In the genomic region with DNA sequence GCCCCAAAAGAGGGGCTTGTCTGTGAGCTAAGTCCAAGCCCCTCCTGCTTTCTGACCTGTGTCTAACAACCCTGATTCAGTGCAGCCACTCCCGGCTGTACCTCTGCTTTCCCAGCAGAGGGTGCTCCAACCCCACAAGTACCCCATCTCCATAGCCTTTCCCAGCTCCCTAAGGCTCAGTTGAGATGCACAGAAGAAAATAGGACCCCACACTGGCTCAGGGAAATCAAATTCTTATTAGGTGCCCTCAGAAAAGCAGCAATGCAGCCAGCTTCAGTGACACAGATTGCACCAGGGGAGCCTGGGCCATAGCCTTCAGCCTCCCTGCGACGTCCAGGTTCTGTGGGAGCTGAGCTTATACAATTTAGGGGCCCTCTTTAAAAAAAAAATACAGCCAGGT, we compare ENCODE assay signal across 7 cellular contexts. TPM values are rescaled to one million over a fixed set of nuclear protein-coding genes. Genes with fewer than 3 reads are reported as not detected.
DNase-seq lines count a peak whose midpoint lies in the region; ATAC-seq and TF ChIP-seq lines count a peak whose summit lies in the region.

No MANE protein-coding gene starts in this region.

- TF ChIP-seq CTCF in GM12875 (IDR thresholded peaks at IDR 0.05; ENCODE audit: borderline replicate concordance, insufficient read depth, low read depth, low read length): peak; percentile 87
- peak; percentile 96 for TF ChIP-seq CTCF in astrocyte of the cerebellum (IDR thresholded peaks at IDR 0.05; ENCODE audit: low read depth, low read length, missing control alignments)

- peaks cover 0 to 2% of the 10 kb centered on the region in 2 donors for H3K27me3 Mint-ChIP-seq in T-cell

- peaks cover 0 to 2% (median 0%) of the 10 kb centered on the region in 3 donors for H3K4me1 Mint-ChIP-seq in T-cell

- POLR2A ChIA-PET in T-cell (lab: Charles Lee): interaction anchor here in 1 of 2 donors (0.5 kb wide), 1 partner anchor 440 kb away, joined by 11 read pairs; no protein-coding TSS in a partner anchor

- ATAC-seq in T-cell (replicated peaks in 1 of 4) (peak; percentile 58 to 83 (median 69)), sciatic nerve (peak; percentile 92), HG02884 (IDR thresholded peaks at IDR 0.05; ENCODE audit: unreplicated experiment) (no peak)

- DNase-seq in NCI-H146 (lab: John Stamatoyannopoulos, UW) (peak; percentile 49), T-cell (peak in 25 of 34 experiments; percentile 7 to 50 (median 28)), astrocyte of the cerebellum (ENCODE audit: low read depth) (peak; percentile 55), hepatic stellate cell (ENCODE audit: low spot score) (peak; percentile 88), sciatic nerve (ENCODE audit: low spot score) (peak; percentile 77)

- H3K36me3 Mint-ChIP-seq in T-cell: no peaks in the 10 kb centered on the region

- H3K27ac Mint-ChIP-seq in T-cell: no peak overlapping the region

- in situ Hi-C loops in astrocyte of the cerebellum (cut with HindIII; ENCODE audit: low sequenced_read_pairs): no loop called here

- no peak overlapping the region for H3K4me3 ChIP-seq in GM12875 (ENCODE audit: low read depth, low read length)
- no peak overlapping the region for H3K4me3 ChIP-seq in astrocyte of the cerebellum (ENCODE audit: low read depth, low read length)

- H3K4me3 Mint-ChIP-seq in T-cell: no peak overlapping the region

- CTCF ChIA-PET in T-cell (lab: Charles Lee): interaction anchor here (0.5 to 7.4 kb wide), 26 partner anchors 23 to 440 kb away, joined by 3 to 99 read pairs (median 5); no protein-coding TSS in a partner anchor

- intact Hi-C loops in sciatic nerve (cut with DNase I): loop anchor here (5.0 to 10.0 kb wide), 2 partner anchors 191 to 439 kb away; no protein-coding TSS in a partner anchor

- H3K9me3 Mint-ChIP-seq in T-cell: no peaks in the 10 kb centered on the region

RNA-seq across cellular contexts. Expression of a gene that starts 49.9 kb away (rescaled TPM):
- not detected for total RNA-seq in T-cell
- not detected for total RNA-seq in sciatic nerve

Comparison
In these comparisons a context has a peak if more than half of its experiments do, and no peak if none do; other contexts are left out.
1. DNase-seq: peak in every context shown above with its lines; median percentile 88 in hepatic stellate cell; 77 in sciatic nerve; 55 in astrocyte of the cerebellum; 49 in NCI-H146; 28 in T-cell.